ENCODE assay signal across 13 cellular contexts in genomic region chr18:50609171-50609570, GRCh38. TPM values are rescaled to one million over a fixed set of nuclear protein-coding genes. Genes with fewer than 3 reads are reported as not detected.
"Had no signal": no experiment of that assay in that cellular context is flagged by ENCODE, and none has a peak within 500 bp of the region (broad histone marks: within the 10 kb centered on the region; RNA-seq: fewer than 3 reads in every experiment).

No MANE protein-coding gene starts in this region.

RNA-seq across cellular contexts. Expression of gene MAPK4, which starts 49.3 kb away (rescaled TPM):
- total RNA-seq: activated B cell treated with CpG ODN at 0.5 μM for 24 hours; activated CD4-positive, alpha-beta memory T cell treated with anti-CD3 and anti-CD28 coated beads for 36 hours; activated CD4-positive, alpha-beta memory T cell treated with anti-CD3 and anti-CD28 coated beads, Interleukin-2, amount 10 ng/mL, durations not matched to agents 7 days and 5 days; activated CD4-positive, alpha-beta T cell treated with anti-CD3 and anti-CD28 coated beads for 36 hours; activated CD4-positive, alpha-beta T cell treated with anti-CD3 and anti-CD28 coated beads, Interleukin-2, amount 10 ng/mL, durations not matched to agents 24 days and 14 days; activated CD4-positive, alpha-beta T cell treated with anti-CD3 and anti-CD28 coated beads, Interleukin-2, amount 10 ng/mL, durations not matched to agents 7 days and 5 days; activated CD8-positive, alpha-beta memory T cell treated with anti-CD3 and anti-CD28 coated beads for 36 hours; activated CD8-positive, alpha-beta memory T cell treated with anti-CD3 and anti-CD28 coated beads, Interleukin-2, amount 10 ng/mL, durations not matched to agents 7 days and 5 days; activated CD8-positive, alpha-beta T cell treated with anti-CD3 and anti-CD28 coated beads for 36 hours; activated CD8-positive, alpha-beta T cell treated with anti-CD3 and anti-CD28 coated beads, Interleukin-2, amount 10 ng/mL, durations not matched to agents 7 days and 5 days; T-helper 1 cell treated with Interleukin-12 subunit alpha and Interleukin-12 subunit beta and Interleukin-4 antibody, amounts not matched to agents 30 ng/mL and 1 ng/mL, for 36 hours; T-helper 17 cell; T-helper 2 cell treated with Interferon-gamma antibody and Interleukin-4, amounts not matched to agents 100 ng/mL and 5 ng/mL, for 36 hours had no signal
